In the genomic region with DNA sequence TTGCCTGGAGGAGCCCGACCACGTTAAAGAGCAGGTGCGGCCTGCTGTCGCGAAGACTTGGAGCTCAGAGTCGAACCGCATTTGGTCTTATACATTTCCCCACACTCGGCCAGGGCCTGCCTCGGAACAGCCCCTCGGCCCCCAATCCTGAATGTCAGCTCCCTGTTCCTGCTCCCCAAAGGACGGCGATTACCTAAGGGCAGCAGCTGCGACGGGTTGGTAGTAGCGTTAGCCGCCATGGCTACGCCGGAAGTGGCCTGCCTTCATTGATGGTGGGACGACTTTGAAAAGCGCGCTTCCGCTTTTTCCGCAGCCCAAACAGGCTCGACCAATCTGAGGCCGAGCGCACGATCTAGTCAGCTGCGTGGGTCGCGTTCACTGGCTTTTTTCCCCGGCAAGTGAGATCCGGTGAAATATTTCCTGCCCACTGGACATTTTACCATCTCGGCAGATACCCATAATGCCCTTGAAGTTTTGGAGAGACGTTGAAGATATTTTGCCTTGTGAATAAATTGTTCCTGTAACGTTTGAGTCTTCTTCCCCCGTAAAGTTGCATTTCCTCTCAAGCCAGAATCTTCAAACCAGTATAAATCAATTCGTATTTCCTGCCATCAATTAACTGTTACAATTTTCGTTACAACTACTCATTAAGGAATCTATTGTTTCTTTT, we compare ENCODE assay signal across 1 cellular context.
TF ChIP-seq lines count a peak whose summit lies in the region.

LSM5 (minus strand) TSS at position 254 of the 670 bp plus-strand sequence; CDS start at position 239, 15 bp downstream.

TF ChIP-seq in GM12878, 131 proteins besides CTCF, POLR2A, EP300 and RAD21 (continued from another document):
- TF ChIP-seq, protein P1, sequence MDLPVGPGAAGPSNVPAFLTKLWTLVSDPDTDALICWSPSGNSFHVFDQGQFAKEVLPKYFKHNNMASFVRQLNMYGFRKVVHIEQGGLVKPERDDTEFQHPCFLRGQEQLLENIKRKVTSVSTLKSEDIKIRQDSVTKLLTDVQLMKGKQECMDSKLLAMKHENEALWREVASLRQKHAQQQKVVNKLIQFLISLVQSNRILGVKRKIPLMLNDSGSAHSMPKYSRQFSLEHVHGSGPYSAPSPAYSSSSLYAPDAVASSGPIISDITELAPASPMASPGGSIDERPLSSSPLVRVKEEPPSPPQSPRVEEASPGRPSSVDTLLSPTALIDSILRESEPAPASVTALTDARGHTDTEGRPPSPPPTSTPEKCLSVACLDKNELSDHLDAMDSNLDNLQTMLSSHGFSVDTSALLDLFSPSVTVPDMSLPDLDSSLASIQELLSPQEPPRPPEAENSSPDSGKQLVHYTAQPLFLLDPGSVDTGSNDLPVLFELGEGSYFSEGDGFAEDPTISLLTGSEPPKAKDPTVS (IDR thresholded peaks at IDR 0.05; ENCODE audit: low read depth, low read length) = peak; percentile 58; the same call in 1 of the 2 replicates
- TF ChIP-seq NFXL1 (IDR thresholded peaks at IDR 0.05; ENCODE audit: borderline replicate concordance) (no peak), ZZZ3 (IDR thresholded peaks at IDR 0.05; ENCODE audit: control insufficient read depth, insufficient read length, low read depth) (no peak), NBN (IDR thresholded peaks at IDR 0.05) (peak; percentile 80), GABPA (IDR thresholded peaks at IDR 0.05; ENCODE audit: low read depth) (peak; percentile 99), CREM (IDR thresholded peaks at IDR 0.05; ENCODE audit: low read depth) (peak; percentile 87), JUND (IDR thresholded peaks at IDR 0.05; ENCODE audit: low read depth, low read length) (no peak), RELB (IDR thresholded peaks at IDR 0.05; ENCODE audit: low read depth) (peak; percentile 99), NR2C2 (IDR thresholded peaks at IDR 0.05; ENCODE audit: borderline replicate concordance, control insufficient read depth, insufficient read length, low read depth) (peak; percentile 84), MYC (IDR thresholded peaks at IDR 0.05; ENCODE audit: insufficient read depth, insufficient read length, insufficient replicate concordance, low read length, severe bottlenecking) (peak; percentile 63), ETV6 (conservative IDR thresholded peaks at IDR 0.05 in 1 of 2, IDR thresholded peaks at IDR 0.05 in 1 of 2; ENCODE audit: borderline replicate concordance in 1 of 2, low read depth in 1 of 2) (peak in 1 of 2 experiments; percentile 52; a peak in 1 of 4 replicates), KLF5 (IDR thresholded peaks at IDR 0.05; ENCODE audit: partially characterized antibody) (peak; percentile 77), DPF2 (IDR thresholded peaks at IDR 0.05) (peak; percentile 65; the same call in 1 of the 2 replicates), EGR1 (IDR thresholded peaks at IDR 0.05; ENCODE audit: borderline replicate concordance in 1 of 2, low read depth in 2 of 2, low read length in 2 of 2) (peak; percentile 57 to 62; a peak in 2 of 3 replicates), JUNB (IDR thresholded peaks at IDR 0.05) (no peak), ASH2L (IDR thresholded peaks at IDR 0.05; ENCODE audit: borderline replicate concordance, low read depth) (peak; percentile 78; the same call in 1 of the 2 replicates), MLLT1 (IDR thresholded peaks at IDR 0.05) (peak; percentile 100), BCLAF1 (IDR thresholded peaks at IDR 0.05) (no peak), BHLHE40 (IDR thresholded peaks at IDR 0.05; ENCODE audit: borderline replicate concordance in 1 of 2, low read depth in 2 of 2, low read length in 1 of 2) (peak; percentile 55 to 83), RUNX3 (IDR thresholded peaks at IDR 0.05; ENCODE audit: low read length) (peak; percentile 85), RELA (IDR thresholded peaks at IDR 0.05; ENCODE audit: borderline replicate concordance, partially characterized antibody) (peak; percentile 80), RBBP5 (conservative IDR thresholded peaks at IDR 0.05) (no peak), SP1 (IDR thresholded peaks at IDR 0.05; ENCODE audit: low read depth, low read length) (peak; percentile 77), TCF3 (IDR thresholded peaks at IDR 0.05; ENCODE audit: borderline replicate concordance, insufficient read depth, low read depth, low read length) (peak; percentile 59; the same call in 1 of the 2 replicates), POU2F2 (IDR thresholded peaks at IDR 0.05; ENCODE audit: borderline replicate concordance, low read depth, low read length) (peak; percentile 69; the same call in 2 of the 3 replicates), NFIC (IDR thresholded peaks at IDR 0.05; ENCODE audit: low read depth, low read length) (peak; percentile 55; the same call in 1 of the 2 replicates), KAT2A (conservative IDR thresholded peaks at IDR 0.05; ENCODE audit: control insufficient read depth, low read depth, low read length) (no peak), E4F1 (IDR thresholded peaks at IDR 0.05; ENCODE audit: borderline replicate concordance, partially characterized antibody) (peak; percentile 86), MYB (IDR thresholded peaks at IDR 0.05; ENCODE audit: borderline replicate concordance, low read depth, low read length) (0 out of 2 replicates have a peak, but pooled peaks have one; percentile 23), LARP7 (IDR thresholded peaks at IDR 0.05) (peak; percentile 81), ATF7 (IDR thresholded peaks at IDR 0.05; ENCODE audit: low read depth) (peak; percentile 48; the same call in 1 of the 2 replicates), SMC3 (IDR thresholded peaks at IDR 0.05; ENCODE audit: borderline replicate concordance, low read length) (peak; percentile 13; the same call in 1 of the 2 replicates)
- TF ChIP-seq, protein P2, sequence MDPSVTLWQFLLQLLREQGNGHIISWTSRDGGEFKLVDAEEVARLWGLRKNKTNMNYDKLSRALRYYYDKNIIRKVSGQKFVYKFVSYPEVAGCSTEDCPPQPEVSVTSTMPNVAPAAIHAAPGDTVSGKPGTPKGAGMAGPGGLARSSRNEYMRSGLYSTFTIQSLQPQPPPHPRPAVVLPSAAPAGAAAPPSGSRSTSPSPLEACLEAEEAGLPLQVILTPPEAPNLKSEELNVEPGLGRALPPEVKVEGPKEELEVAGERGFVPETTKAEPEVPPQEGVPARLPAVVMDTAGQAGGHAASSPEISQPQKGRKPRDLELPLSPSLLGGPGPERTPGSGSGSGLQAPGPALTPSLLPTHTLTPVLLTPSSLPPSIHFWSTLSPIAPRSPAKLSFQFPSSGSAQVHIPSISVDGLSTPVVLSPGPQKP (IDR thresholded peaks at IDR 0.05; ENCODE audit: low read depth, low read length) = peak; percentile 94
- TF ChIP-seq, protein P3, sequence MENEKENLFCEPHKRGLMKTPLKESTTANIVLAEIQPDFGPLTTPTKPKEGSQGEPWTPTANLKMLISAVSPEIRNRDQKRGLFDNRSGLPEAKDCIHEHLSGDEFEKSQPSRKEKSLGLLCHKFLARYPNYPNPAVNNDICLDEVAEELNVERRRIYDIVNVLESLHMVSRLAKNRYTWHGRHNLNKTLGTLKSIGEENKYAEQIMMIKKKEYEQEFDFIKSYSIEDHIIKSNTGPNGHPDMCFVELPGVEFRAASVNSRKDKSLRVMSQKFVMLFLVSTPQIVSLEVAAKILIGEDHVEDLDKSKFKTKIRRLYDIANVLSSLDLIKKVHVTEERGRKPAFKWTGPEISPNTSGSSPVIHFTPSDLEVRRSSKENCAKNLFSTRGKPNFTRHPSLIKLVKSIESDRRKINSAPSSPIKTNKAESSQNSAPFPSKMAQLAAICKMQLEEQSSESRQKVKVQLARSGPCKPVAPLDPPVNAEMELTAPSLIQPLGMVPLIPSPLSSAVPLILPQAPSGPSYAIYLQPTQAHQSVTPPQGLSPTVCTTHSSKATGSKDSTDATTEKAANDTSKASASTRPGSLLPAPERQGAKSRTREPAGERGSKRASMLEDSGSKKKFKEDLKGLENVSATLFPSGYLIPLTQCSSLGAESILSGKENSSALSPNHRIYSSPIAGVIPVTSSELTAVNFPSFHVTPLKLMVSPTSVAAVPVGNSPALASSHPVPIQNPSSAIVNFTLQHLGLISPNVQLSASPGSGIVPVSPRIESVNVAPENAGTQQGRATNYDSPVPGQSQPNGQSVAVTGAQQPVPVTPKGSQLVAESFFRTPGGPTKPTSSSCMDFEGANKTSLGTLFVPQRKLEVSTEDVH (IDR thresholded peaks at IDR 0.05; ENCODE audit: low read depth, partially characterized antibody) = peak; percentile 84
- TF ChIP-seq, protein P4, sequence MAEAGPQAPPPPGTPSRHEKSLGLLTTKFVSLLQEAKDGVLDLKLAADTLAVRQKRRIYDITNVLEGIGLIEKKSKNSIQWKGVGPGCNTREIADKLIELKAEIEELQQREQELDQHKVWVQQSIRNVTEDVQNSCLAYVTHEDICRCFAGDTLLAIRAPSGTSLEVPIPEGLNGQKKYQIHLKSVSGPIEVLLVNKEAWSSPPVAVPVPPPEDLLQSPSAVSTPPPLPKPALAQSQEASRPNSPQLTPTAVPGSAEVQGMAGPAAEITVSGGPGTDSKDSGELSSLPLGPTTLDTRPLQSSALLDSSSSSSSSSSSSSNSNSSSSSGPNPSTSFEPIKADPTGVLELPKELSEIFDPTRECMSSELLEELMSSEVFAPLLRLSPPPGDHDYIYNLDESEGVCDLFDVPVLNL (IDR thresholded peaks at IDR 0.05; ENCODE audit: low read depth, low read length) = peak; percentile 95
